1 cellular context compared by ENCODE assay signal in the genomic region with DNA sequence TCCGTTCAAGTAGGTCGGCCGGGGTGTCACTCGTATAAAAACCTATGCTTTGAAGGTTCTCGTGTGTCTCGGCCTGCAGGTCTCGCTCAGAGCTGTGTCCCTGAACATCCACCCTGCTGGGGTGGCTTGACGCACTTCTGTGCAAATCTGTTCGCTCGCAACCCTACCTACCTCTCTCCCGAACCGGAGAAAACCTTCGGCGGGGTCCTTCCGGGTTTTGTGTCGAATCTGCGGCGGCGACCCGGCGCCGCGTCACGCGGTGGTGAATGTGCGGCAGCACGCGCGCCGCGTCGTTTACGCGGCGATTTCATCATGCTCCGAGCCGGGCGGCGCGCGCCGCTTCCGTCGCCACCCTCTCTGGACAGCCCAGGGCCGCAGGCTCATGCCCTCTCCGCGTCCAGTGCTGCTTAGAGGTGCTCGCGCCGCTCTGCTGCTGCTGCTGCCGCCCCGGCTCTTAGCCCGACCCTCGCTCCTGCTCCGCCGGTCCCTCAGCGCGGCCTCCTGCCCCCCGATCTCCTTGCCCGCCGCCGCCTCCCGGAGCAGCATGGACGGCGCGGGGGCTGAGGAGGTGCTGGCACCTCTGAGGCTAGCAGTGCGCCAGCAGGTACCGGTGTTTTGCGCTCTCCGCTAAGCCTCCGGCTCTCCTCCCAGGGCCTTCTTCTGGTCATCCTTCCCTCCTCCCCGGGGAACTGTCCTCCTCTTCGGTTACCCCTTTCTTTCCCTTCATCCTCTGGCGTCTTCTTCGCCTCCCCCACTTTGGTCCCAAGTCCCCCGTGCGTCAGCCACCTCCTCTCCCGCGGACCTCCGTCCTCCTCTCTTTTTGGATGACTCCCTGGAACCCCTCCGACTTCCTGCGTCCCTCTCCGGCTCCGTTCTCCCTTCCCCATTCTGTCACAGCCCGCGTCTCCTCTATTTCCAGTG.
A peak's percentile ranks its signal among the peaks of the same experiment; 100 is the strongest.
TF ChIP-seq lines count a peak whose summit lies in the region.

Gene GARS1 (plus strand): TSS at position 339 of the 921 bp plus-strand sequence. CDS start 44 bp downstream, at position 383.

TF ChIP-seq in HepG2, 621 proteins besides CTCF, POLR2A, EP300 and RAD21 (continued from another document and continues in another):
- peak; percentile 77; the same call in 1 of the 2 replicates for TF ChIP-seq MTF2 (CRISPR knock-in tag; IDR thresholded peaks at IDR 0.05; ENCODE audit: borderline replicate concordance)
- peak; percentile 1; the same call in 1 of the 2 replicates for TF ChIP-seq CCDC6 (CRISPR knock-in tag; IDR thresholded peaks at IDR 0.05)
- TF ChIP-seq ZMAT5 (CRISPR knock-in tag; IDR thresholded peaks at IDR 0.05; ENCODE audit: borderline replicate concordance, low read depth): no peak
- TF ChIP-seq PHF8 (CRISPR knock-in tag; IDR thresholded peaks at IDR 0.05): peak; percentile 93
- peak; percentile 66; the same call in 1 of the 2 replicates for TF ChIP-seq ZNF589 (CRISPR knock-in tag; conservative IDR thresholded peaks at IDR 0.05)
- TF ChIP-seq NCOA1 (CRISPR knock-in tag; IDR thresholded peaks at IDR 0.05): peak; percentile 64; the same call in 1 of the 2 replicates
- TF ChIP-seq PCBP2 (optimal IDR thresholded peaks at IDR 0.05; ENCODE audit: low read depth, low read length, poor library complexity, severe bottlenecking): no peak
- TF ChIP-seq ZNF775 (CRISPR knock-in tag; IDR thresholded peaks at IDR 0.05; ENCODE audit: borderline replicate concordance): no peak
- TF ChIP-seq MXD1 (CRISPR knock-in tag; IDR thresholded peaks at IDR 0.05): peak; percentile 91
- TF ChIP-seq, protein P1, sequence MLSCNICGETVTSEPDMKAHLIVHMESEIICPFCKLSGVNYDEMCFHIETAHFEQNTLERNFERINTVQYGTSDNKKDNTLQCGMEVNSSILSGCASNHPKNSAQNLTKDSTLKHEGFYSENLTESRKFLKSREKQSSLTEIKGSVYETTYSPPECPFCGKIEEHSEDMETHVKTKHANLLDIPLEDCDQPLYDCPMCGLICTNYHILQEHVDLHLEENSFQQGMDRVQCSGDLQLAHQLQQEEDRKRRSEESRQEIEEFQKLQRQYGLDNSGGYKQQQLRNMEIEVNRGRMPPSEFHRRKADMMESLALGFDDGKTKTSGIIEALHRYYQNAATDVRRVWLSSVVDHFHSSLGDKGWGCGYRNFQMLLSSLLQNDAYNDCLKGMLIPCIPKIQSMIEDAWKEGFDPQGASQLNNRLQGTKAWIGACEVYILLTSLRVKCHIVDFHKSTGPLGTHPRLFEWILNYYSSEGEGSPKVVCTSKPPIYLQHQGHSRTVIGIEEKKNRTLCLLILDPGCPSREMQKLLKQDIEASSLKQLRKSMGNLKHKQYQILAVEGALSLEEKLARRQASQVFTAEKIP (CRISPR knock-in tag; IDR thresholded peaks at IDR 0.05; ENCODE audit: borderline replicate concordance): no peak
- peak; percentile 88 for TF ChIP-seq ZNF503 (CRISPR knock-in tag; IDR thresholded peaks at IDR 0.05)
- TF ChIP-seq EED (CRISPR knock-in tag; IDR thresholded peaks at IDR 0.05): no peak
- TF ChIP-seq ZNF660 (CRISPR knock-in tag; IDR thresholded peaks at IDR 0.05; ENCODE audit: borderline replicate concordance, low read depth): no peak
- no peak for TF ChIP-seq TCF7L2 (IDR thresholded peaks at IDR 0.05; ENCODE audit: low read depth, low read length)
- no peak for TF ChIP-seq ZBTB3 (CRISPR knock-in tag; IDR thresholded peaks at IDR 0.05; ENCODE audit: borderline replicate concordance, low read depth)
- TF ChIP-seq CAMTA2 (CRISPR knock-in tag; IDR thresholded peaks at IDR 0.05; ENCODE audit: borderline replicate concordance): no peak
- TF ChIP-seq PITX1 (CRISPR knock-in tag; IDR thresholded peaks at IDR 0.05): no peak
- no peak for TF ChIP-seq ZNF33B (CRISPR knock-in tag; IDR thresholded peaks at IDR 0.05)
- TF ChIP-seq MZF1 (CRISPR knock-in tag; IDR thresholded peaks at IDR 0.05; ENCODE audit: borderline replicate concordance): no peak
- TF ChIP-seq GLMP (CRISPR knock-in tag; IDR thresholded peaks at IDR 0.05; ENCODE audit: borderline replicate concordance): no peak
- peak; percentile 98 for TF ChIP-seq MAX (IDR thresholded peaks at IDR 0.05)
- no peak for TF ChIP-seq NCOA5 (CRISPR knock-in tag; IDR thresholded peaks at IDR 0.05)
- peak; percentile 94 for TF ChIP-seq FOXC1 (CRISPR knock-in tag; IDR thresholded peaks at IDR 0.05; ENCODE audit: borderline replicate concordance)
- TF ChIP-seq, protein P2, sequence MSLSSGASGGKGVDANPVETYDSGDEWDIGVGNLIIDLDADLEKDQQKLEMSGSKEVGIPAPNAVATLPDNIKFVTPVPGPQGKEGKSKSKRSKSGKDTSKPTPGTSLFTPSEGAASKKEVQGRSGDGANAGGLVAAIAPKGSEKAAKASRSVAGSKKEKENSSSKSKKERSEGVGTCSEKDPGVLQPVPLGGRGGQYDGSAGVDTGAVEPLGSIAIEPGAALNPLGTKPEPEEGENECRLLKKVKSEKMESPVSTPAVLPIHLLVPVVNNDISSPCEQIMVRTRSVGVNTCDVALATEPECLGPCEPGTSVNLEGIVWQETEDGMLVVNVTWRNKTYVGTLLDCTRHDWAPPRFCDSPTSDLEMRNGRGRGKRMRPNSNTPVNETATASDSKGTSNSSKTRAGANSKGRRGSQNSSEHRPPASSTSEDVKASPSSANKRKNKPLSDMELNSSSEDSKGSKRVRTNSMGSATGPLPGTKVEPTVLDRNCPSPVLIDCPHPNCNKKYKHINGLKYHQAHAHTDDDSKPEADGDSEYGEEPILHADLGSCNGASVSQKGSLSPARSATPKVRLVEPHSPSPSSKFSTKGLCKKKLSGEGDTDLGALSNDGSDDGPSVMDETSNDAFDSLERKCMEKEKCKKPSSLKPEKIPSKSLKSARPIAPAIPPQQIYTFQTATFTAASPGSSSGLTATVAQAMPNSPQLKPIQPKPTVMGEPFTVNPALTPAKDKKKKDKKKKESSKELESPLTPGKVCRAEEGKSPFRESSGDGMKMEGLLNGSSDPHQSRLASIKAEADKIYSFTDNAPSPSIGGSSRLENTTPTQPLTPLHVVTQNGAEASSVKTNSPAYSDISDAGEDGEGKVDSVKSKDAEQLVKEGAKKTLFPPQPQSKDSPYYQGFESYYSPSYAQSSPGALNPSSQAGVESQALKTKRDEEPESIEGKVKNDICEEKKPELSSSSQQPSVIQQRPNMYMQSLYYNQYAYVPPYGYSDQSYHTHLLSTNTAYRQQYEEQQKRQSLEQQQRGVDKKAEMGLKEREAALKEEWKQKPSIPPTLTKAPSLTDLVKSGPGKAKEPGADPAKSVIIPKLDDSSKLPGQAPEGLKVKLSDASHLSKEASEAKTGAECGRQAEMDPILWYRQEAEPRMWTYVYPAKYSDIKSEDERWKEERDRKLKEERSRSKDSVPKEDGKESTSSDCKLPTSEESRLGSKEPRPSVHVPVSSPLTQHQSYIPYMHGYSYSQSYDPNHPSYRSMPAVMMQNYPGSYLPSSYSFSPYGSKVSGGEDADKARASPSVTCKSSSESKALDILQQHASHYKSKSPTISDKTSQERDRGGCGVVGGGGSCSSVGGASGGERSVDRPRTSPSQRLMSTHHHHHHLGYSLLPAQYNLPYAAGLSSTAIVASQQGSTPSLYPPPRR (CRISPR knock-in tag; IDR thresholded peaks at IDR 0.05; ENCODE audit: borderline replicate concordance): peak; percentile 63
- TF ChIP-seq THAP8 (CRISPR knock-in tag; IDR thresholded peaks at IDR 0.05; ENCODE audit: borderline replicate concordance): peak; percentile 91
- peak; percentile 97 for TF ChIP-seq CREB1 (IDR thresholded peaks at IDR 0.05)
- TF ChIP-seq CREB1 (CRISPR knock-in tag; IDR thresholded peaks at IDR 0.05): peak; percentile 96
- TF ChIP-seq POLR2AphosphoS5 (IDR thresholded peaks at IDR 0.05; ENCODE audit: low read depth, low read length): peak; percentile 85
- TF ChIP-seq, protein P3, sequence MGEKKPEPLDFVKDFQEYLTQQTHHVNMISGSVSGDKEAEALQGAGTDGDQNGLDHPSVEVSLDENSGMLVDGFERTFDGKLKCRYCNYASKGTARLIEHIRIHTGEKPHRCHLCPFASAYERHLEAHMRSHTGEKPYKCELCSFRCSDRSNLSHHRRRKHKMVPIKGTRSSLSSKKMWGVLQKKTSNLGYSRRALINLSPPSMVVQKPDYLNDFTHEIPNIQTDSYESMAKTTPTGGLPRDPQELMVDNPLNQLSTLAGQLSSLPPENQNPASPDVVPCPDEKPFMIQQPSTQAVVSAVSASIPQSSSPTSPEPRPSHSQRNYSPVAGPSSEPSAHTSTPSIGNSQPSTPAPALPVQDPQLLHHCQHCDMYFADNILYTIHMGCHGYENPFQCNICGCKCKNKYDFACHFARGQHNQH (CRISPR knock-in tag; IDR thresholded peaks at IDR 0.05): peak; percentile 85
- no peak for TF ChIP-seq ZNF235 (CRISPR knock-in tag; IDR thresholded peaks at IDR 0.05; ENCODE audit: borderline replicate concordance)
- TF ChIP-seq SKIL (CRISPR knock-in tag; IDR thresholded peaks at IDR 0.05; ENCODE audit: borderline replicate concordance): peak; percentile 23; the same call in 1 of the 2 replicates
- TF ChIP-seq KLF12 (CRISPR knock-in tag; IDR thresholded peaks at IDR 0.05; ENCODE audit: borderline replicate concordance): peak; percentile 85; the same call in 1 of the 2 replicates
- peak; percentile 94 for TF ChIP-seq ZFP91 (CRISPR knock-in tag; IDR thresholded peaks at IDR 0.05; ENCODE audit: borderline replicate concordance)
